Comparison of ENCODE assay signal across 1 cellular context in genomic region chr11:78074756-78075155, GRCh38.
TF ChIP-seq lines count a peak whose summit lies in the region.

No MANE protein-coding gene starts in this region.

TF ChIP-seq in IMR-90, 13 proteins besides CTCF, POLR2A, EP300 and RAD21 (continued from another document):
- TF ChIP-seq ELK1 (IDR thresholded peaks at IDR 0.05; ENCODE audit: borderline replicate concordance, low read depth, low read length) (no peak), MAFK (IDR thresholded peaks at IDR 0.05; ENCODE audit: low read depth, low read length) (no peak), USF2 (IDR thresholded peaks at IDR 0.05; ENCODE audit: low read depth, low read length) (no peak), CEBPB (IDR thresholded peaks at IDR 0.05; ENCODE audit: low read depth, low read length) (no peak), RFX5 (IDR thresholded peaks at IDR 0.05; ENCODE audit: low read depth, low read length) (no peak)
